Comparison of ENCODE assay signal across 9 cellular contexts in genomic region chr11:66052664-66052982, GRCh38. TPM values are rescaled to one million over a fixed set of nuclear protein-coding genes. Genes with fewer than 3 reads are reported as not detected.
DNase-seq lines count a peak whose midpoint lies in the region; ATAC-seq, FAIRE-seq and TF ChIP-seq lines count a peak whose summit lies in the region.
"Had no signal": no experiment of that assay in that cellular context is flagged by ENCODE, and none has a peak within 500 bp of the region (broad histone marks: within the 10 kb centered on the region; RNA-seq: fewer than 3 reads in every experiment).

No MANE protein-coding gene starts in this region.

- peaks cover 4% of the 10 kb centered on the region for H3K27me3 ChIP-seq in keratinocyte (ENCODE audit: control insufficient read depth, extremely low read depth, insufficient read depth, low read length)

- no peaks in the 10 kb centered on the region for H3K9me3 Mint-ChIP-seq in activated naive CD8-positive, alpha-beta T cell (ENCODE audit: low read depth)

- peaks cover 11% of the 10 kb centered on the region for H3K36me3 Mint-ChIP-seq in activated naive CD8-positive, alpha-beta T cell

- peaks cover 32% of the 10 kb centered on the region for H3K4me1 Mint-ChIP-seq in activated naive CD8-positive, alpha-beta T cell (ENCODE audit: low read depth)

- DNase-seq in NCI-H146 treated with DMSO at 0.1 percent for 48 hours (lab: John Stamatoyannopoulos, UW; ENCODE audit: unreplicated experiment) (peak; percentile 52), NCI-H146 (lab: John Stamatoyannopoulos, UW) (no peak), keratinocyte (ENCODE audit: low read depth, low spot score) (no peak), substantia nigra (lab: John Stamatoyannopoulos, UW) (no peak), posterior vena cava (ENCODE audit: low spot score) (no peak), AG08395 (ENCODE audit: low spot score) (no peak)

- no peaks in the 10 kb centered on the region for H3K9me3 ChIP-seq in keratinocyte (ENCODE audit: control insufficient read depth, low read depth, low read length)

- no peaks in the 10 kb centered on the region for H3K9me1 ChIP-seq in keratinocyte (ENCODE audit: control insufficient read depth, extremely low read depth, insufficient read depth, low read length)

- TF ChIP-seq CTCF in keratinocyte (optimal IDR thresholded peaks at IDR 0.05 in 1 of 3, IDR thresholded peaks at IDR 0.05 in 1 of 3, conservative IDR thresholded peaks at IDR 0.05 in 1 of 3; ENCODE audit: extremely low read depth in 1 of 3, insufficient read depth in 2 of 3, low read length in 3 of 3), result no peak

- peak overlapping the region; percentile 59 for H3K4me2 ChIP-seq in keratinocyte (ENCODE audit: control insufficient read depth, extremely low read depth, insufficient read depth, low read depth, low read length)

- peak overlapping the region; percentile 99 for H3K4me3 Mint-ChIP-seq in activated naive CD8-positive, alpha-beta T cell

- peak overlapping the region; percentile 66 to 98 (median 94) for H3K4me3 ChIP-seq in keratinocyte (ENCODE audit: control insufficient read depth in 2 of 3, extremely low read depth in 1 of 3, insufficient read depth in 2 of 3, low read depth in 1 of 3, low read length in 3 of 3)

- H3K36me3 ChIP-seq in keratinocyte (ENCODE audit: control insufficient read depth in 2 of 2, extremely low read depth in 1 of 2, insufficient read depth in 2 of 2, low read length in 2 of 2), result peaks cover 16 to 27% of the 10 kb centered on the region in 2 experiments

- dilution Hi-C loops in keratinocyte (cut with MboI; ENCODE audit: extremely low pct_ligation_motif_present, low sequenced_read_pairs), result no loop called here

- no peak for FAIRE-seq in keratinocyte (lab: Jason Lieb, UNC)
- FAIRE-seq: colon had no signal

- intact Hi-C loops in posterior vena cava (cut with DNase I), result no loop called here

- H3K27ac Mint-ChIP-seq in activated naive CD8-positive, alpha-beta T cell, result peak overlapping the region; percentile 98

- peaks cover 17% of the 10 kb centered on the region for H3K4me1 ChIP-seq in keratinocyte (ENCODE audit: control insufficient read depth, extremely low read depth, insufficient read depth, low read length)

- H3K27me3 Mint-ChIP-seq in activated naive CD8-positive, alpha-beta T cell, result peaks cover 2% of the 10 kb centered on the region

- H4K20me1 ChIP-seq in keratinocyte (ENCODE audit: control insufficient read depth, extremely low read depth, insufficient read depth, low read length), result no peaks in the 10 kb centered on the region

- H3K9ac ChIP-seq in keratinocyte (ENCODE audit: control insufficient read depth, extremely low read depth, insufficient read depth, low read length), result peak overlapping the region; percentile 94

- peaks cover 35% of the 10 kb centered on the region for H3K79me2 ChIP-seq in keratinocyte (ENCODE audit: control insufficient read depth, insufficient read depth, low read length)

- H2AFZ ChIP-seq in keratinocyte (ENCODE audit: control insufficient read depth, low read length), result peak overlapping the region; percentile 93

- ATAC-seq in GM18873 (IDR thresholded peaks at IDR 0.05; ENCODE audit: low FRiP score, unreplicated experiment), result no peak

- H3K27ac ChIP-seq in keratinocyte (ENCODE audit: control insufficient read depth, insufficient read depth, low read length) (peak overlapping the region; percentile 85), substantia nigra (ENCODE audit: low read depth, low read length, poor library complexity, severe bottlenecking) (peak overlapping the region; percentile 83)

RNA-seq across cellular contexts. Expression of gene SF3B2, which starts 0.5 kb away (rescaled TPM):
- polyA plus RNA-seq in keratinocyte, result 41.9 to 121 TPM (median 73.0 TPM) in 3 replicates
- polyA plus RNA-seq in keratinocyte (2011; ENCODE audit: low read depth), result 344 TPM
- 80.1 and 110 TPM in 2 replicates for polyA plus RNA-seq in keratinocyte (2011; cell fraction: cytosol; rRNA removed)
- polyA plus RNA-seq in keratinocyte (2011; cell fraction: nucleus; rRNA removed), result 118 TPM in 2 replicates
- polyA plus RNA-seq in keratinocyte (2012; ENCODE audit: low replicate concordance), result 102 and 141 TPM in 2 replicates
- polyA minus RNA-seq in keratinocyte, result 34.8 to 73.7 TPM (median 37.9 TPM) in 3 replicates
- 52.9 TPM for polyA minus RNA-seq in keratinocyte (2011; cell fraction: cytosol; rRNA and poly(A)+ RNA removed)
- polyA minus RNA-seq in keratinocyte (2011; cell fraction: nucleus; rRNA and poly(A)+ RNA removed), result 27.6 and 43.1 TPM in 2 replicates
- total RNA-seq in posterior vena cava, result 100 to 1,000 TPM; 117 to 140 TPM

RNA-seq across cellular contexts. Expression of gene GAL3ST3, which starts 3.7 kb away (rescaled TPM):
- not detected in 3 replicates for polyA plus RNA-seq in keratinocyte
- polyA plus RNA-seq in keratinocyte (2011; ENCODE audit: low read depth), result not detected
- polyA plus RNA-seq in keratinocyte (2011; cell fraction: cytosol; rRNA removed), result not detected in 2 replicates
- not detected in 2 replicates for polyA plus RNA-seq in keratinocyte (2011; cell fraction: nucleus; rRNA removed)
- 0.07 TPM in 1 of 2 replicates, not detected in the other for polyA plus RNA-seq in keratinocyte (2012; ENCODE audit: low replicate concordance)
- not detected in 3 replicates for polyA minus RNA-seq in keratinocyte
- not detected for polyA minus RNA-seq in keratinocyte (2011; cell fraction: cytosol; rRNA and poly(A)+ RNA removed)
- not detected in 2 replicates for polyA minus RNA-seq in keratinocyte (2011; cell fraction: nucleus; rRNA and poly(A)+ RNA removed)
- total RNA-seq in posterior vena cava, result 1 to 10 TPM in 1 of 2 donors, under 1 TPM in 1; 0.74 to 1.2 TPM

RNA-seq across cellular contexts. Expression of gene PACS1, which starts 17.4 kb away (rescaled TPM):
- 10.0 to 28.4 TPM (median 14.9 TPM) in 3 replicates for polyA plus RNA-seq in keratinocyte
- 16.8 TPM for polyA plus RNA-seq in keratinocyte (2011; ENCODE audit: low read depth)
- polyA plus RNA-seq in keratinocyte (2011; cell fraction: cytosol; rRNA removed), result 29.3 and 37.5 TPM in 2 replicates
- polyA plus RNA-seq in keratinocyte (2011; cell fraction: nucleus; rRNA removed), result 37.5 and 40.4 TPM in 2 replicates
- 13.9 and 37.6 TPM in 2 replicates for polyA plus RNA-seq in keratinocyte (2012; ENCODE audit: low replicate concordance)
- 31.0 to 109 TPM (median 49.4 TPM) in 3 replicates for polyA minus RNA-seq in keratinocyte
- 54.3 TPM for polyA minus RNA-seq in keratinocyte (2011; cell fraction: cytosol; rRNA and poly(A)+ RNA removed)
- polyA minus RNA-seq in keratinocyte (2011; cell fraction: nucleus; rRNA and poly(A)+ RNA removed), result 38.6 and 61.4 TPM in 2 replicates
- 10 to 100 TPM; 65.1 to 84.1 TPM for total RNA-seq in posterior vena cava

RNA-seq across cellular contexts. Expression of gene CATSPER1, which starts 26.3 kb away (rescaled TPM):
- polyA plus RNA-seq in keratinocyte, result 0.07 TPM in 1 of 3 replicates, not detected in the others
- not detected for polyA plus RNA-seq in keratinocyte (2011; ENCODE audit: low read depth)
- not detected in 2 replicates for polyA plus RNA-seq in keratinocyte (2011; cell fraction: cytosol; rRNA removed)
- not detected in 2 replicates for polyA plus RNA-seq in keratinocyte (2011; cell fraction: nucleus; rRNA removed)
- polyA plus RNA-seq in keratinocyte (2012; ENCODE audit: low replicate concordance), result 0.17 TPM in 1 of 2 replicates, not detected in the other
- polyA minus RNA-seq in keratinocyte, result not detected in 3 replicates
- polyA minus RNA-seq in keratinocyte (2011; cell fraction: cytosol; rRNA and poly(A)+ RNA removed), result not detected
- not detected in 2 replicates for polyA minus RNA-seq in keratinocyte (2011; cell fraction: nucleus; rRNA and poly(A)+ RNA removed)
- 1 to 10 TPM in 1 of 2 donors, under 1 TPM in 1; 0.24 to 1.1 TPM for total RNA-seq in posterior vena cava

RNA-seq across cellular contexts. Expression of gene CST6, which starts 40.8 kb away (rescaled TPM):
- polyA plus RNA-seq in keratinocyte, result 1.4 to 2.3 TPM (median 1.7 TPM) in 3 replicates
- polyA plus RNA-seq in keratinocyte (2011; ENCODE audit: low read depth), result 27.8 TPM
- polyA plus RNA-seq in keratinocyte (2011; cell fraction: cytosol; rRNA removed), result 3.3 and 4.9 TPM in 2 replicates
- 3.7 and 7.6 TPM in 2 replicates for polyA plus RNA-seq in keratinocyte (2011; cell fraction: nucleus; rRNA removed)
- polyA plus RNA-seq in keratinocyte (2012; ENCODE audit: low replicate concordance), result 2.0 and 195 TPM in 2 replicates
- 0.32 TPM in 1 of 3 replicates, not detected in the others for polyA minus RNA-seq in keratinocyte
- polyA minus RNA-seq in keratinocyte (2011; cell fraction: cytosol; rRNA and poly(A)+ RNA removed), result not detected
- polyA minus RNA-seq in keratinocyte (2011; cell fraction: nucleus; rRNA and poly(A)+ RNA removed), result 5.0 TPM in 1 of 2 replicates, not detected in the other
- total RNA-seq in posterior vena cava, result under 1 TPM in 1 of 2 donors, not detected in 1; 0.56 TPM
